ENCODE assay signal across 16 cellular contexts in genomic region chr18:42281851-42282250, GRCh38.
DNase-seq lines count a peak whose midpoint lies in the region; ATAC-seq and TF ChIP-seq lines count a peak whose summit lies in the region.
"Had no signal": no experiment of that assay in that cellular context is flagged by ENCODE, and none has a peak within 500 bp of the region (broad histone marks: within the 10 kb centered on the region; RNA-seq: fewer than 3 reads in every experiment).

No MANE protein-coding gene starts in this region.

- no peak for TF ChIP-seq EP300 in neural cell (conservative IDR thresholded peaks at IDR 0.05; ENCODE audit: poor library complexity, severe bottlenecking)

- no peak for TF ChIP-seq CTCF in neural cell (IDR thresholded peaks at IDR 0.05; ENCODE audit: poor library complexity, severe bottlenecking)
- no peak for TF ChIP-seq CTCF in activated CD8-positive, alpha-beta T cell treated with anti-CD3 and anti-CD28 coated beads for 36 hours (IDR thresholded peaks at IDR 0.05)

- H3K9me3 ChIP-seq in SK-N-MC (ENCODE audit: low read depth, low read length) (no peaks in the 10 kb centered on the region), neural cell (ENCODE audit: low read length) (no peaks in the 10 kb centered on the region)
- H3K9me3 ChIP-seq: HAP-1 had no signal

- H3K27ac ChIP-seq in SK-N-MC (peak overlapping the region; percentile 79), neural cell (ENCODE audit: low read length) (no peak overlapping the region)

- H3F3A ChIP-seq in neural cell (ENCODE audit: insufficient read depth, low read length, poor library complexity, severe bottlenecking) = no peaks in the 10 kb centered on the region

- H2AFZ ChIP-seq in neural cell (ENCODE audit: low read depth, low read length) = no peak overlapping the region

- no peaks in the 10 kb centered on the region for H3K36me3 Mint-ChIP-seq in activated CD8-positive, alpha-beta T cell treated with anti-CD3 and anti-CD28 coated beads for 36 hours (ENCODE audit: low read depth)
- H3K36me3 Mint-ChIP-seq: CD14-positive monocyte; CD4-positive, alpha-beta memory T cell had no signal

- H3K4me2 ChIP-seq in neural cell (ENCODE audit: low read length) = no peak overlapping the region

- no peaks in the 10 kb centered on the region for H4K20me1 ChIP-seq in neural cell (ENCODE audit: insufficient read depth)

- no peaks in the 10 kb centered on the region for H3K9me2 ChIP-seq in neural cell (ENCODE audit: insufficient read depth, low read length)

- POLR2A ChIA-PET in activated CD8-positive, alpha-beta T cell treated with anti-CD3 and anti-CD28 coated beads for 36 hours (lab: Charles Lee) = no interaction called here

- H3K4me1 Mint-ChIP-seq in activated CD8-positive, alpha-beta T cell treated with anti-CD3 and anti-CD28 coated beads for 36 hours (ENCODE audit: low read depth) = no peaks in the 10 kb centered on the region
- H3K4me1 Mint-ChIP-seq: CD14-positive monocyte; CD4-positive, alpha-beta memory T cell had no signal

- no peak overlapping the region for H3K27ac Mint-ChIP-seq in activated CD8-positive, alpha-beta T cell treated with anti-CD3 and anti-CD28 coated beads for 36 hours
- H3K27ac Mint-ChIP-seq: CD14-positive monocyte; CD4-positive, alpha-beta memory T cell had no signal

- H3K27me3 Mint-ChIP-seq in activated CD8-positive, alpha-beta T cell treated with anti-CD3 and anti-CD28 coated beads for 36 hours = no peaks in the 10 kb centered on the region
- H3K27me3 Mint-ChIP-seq: CD4-positive, alpha-beta memory T cell had no signal

- intact Hi-C loops in activated CD8-positive, alpha-beta T cell treated with anti-CD3 and anti-CD28 coated beads for 36 hours (cut with micrococcal nuclease) = no loop called here

- H3K27me3 ChIP-seq in neural cell (ENCODE audit: insufficient read depth, low read depth, low read length) = no peaks in the 10 kb centered on the region

- no peak for TF ChIP-seq RAD21 in neural cell (conservative IDR thresholded peaks at IDR 0.05)

- no peak overlapping the region for H3K4me3 ChIP-seq in SK-N-MC
- H3K4me3 ChIP-seq in neural cell (ENCODE audit: low read length) = no peak overlapping the region
- H3K4me3 ChIP-seq: HAP-1 had no signal

- CTCF ChIA-PET in activated CD8-positive, alpha-beta T cell treated with anti-CD3 and anti-CD28 coated beads for 36 hours (lab: Charles Lee) = interaction anchor here (1.0 to 1.8 kb wide), 3 partner anchors 8 to 168 kb away, joined by 3 to 8 read pairs (median 4); no protein-coding TSS in a partner anchor

- DNase-seq in SK-N-MC (ENCODE audit: low read depth, low spot score) = no peak
- no peak for DNase-seq in activated CD8-positive, alpha-beta memory T cell treated with anti-CD3 and anti-CD28 coated beads, Interleukin-2, amount 50 U/mL, for 48 hours
- DNase-seq in activated CD8-positive, alpha-beta T cell treated with anti-CD3 and anti-CD28 coated beads for 36 hours = no peak
- DNase-seq in NK-92 (lab: John Stamatoyannopoulos, UW; ENCODE audit: unreplicated experiment) = no peak
- DNase-seq: AML-193; Calu3; CD4-positive, alpha-beta memory T cell; DMS 273 treated with DMSO at 0.1 percent for 48 hours; DMS53; DND-41; EL; KG1 had no signal

- peak; percentile 43 for ATAC-seq in GM18907 (IDR thresholded peaks at IDR 0.05; ENCODE audit: unreplicated experiment)
- no peak for ATAC-seq in activated CD8-positive, alpha-beta T cell treated with anti-CD3 and anti-CD28 coated beads for 36 hours

- H3K4me3 Mint-ChIP-seq in activated CD8-positive, alpha-beta T cell treated with anti-CD3 and anti-CD28 coated beads for 36 hours = no peak overlapping the region
- H3K4me3 Mint-ChIP-seq: CD14-positive monocyte; CD4-positive, alpha-beta memory T cell had no signal

- H3K9me3 Mint-ChIP-seq in activated CD8-positive, alpha-beta T cell treated with anti-CD3 and anti-CD28 coated beads for 36 hours = no peaks in the 10 kb centered on the region
- H3K9me3 Mint-ChIP-seq: CD4-positive, alpha-beta memory T cell had no signal

- H3K36me3 ChIP-seq in SK-N-MC (ENCODE audit: insufficient read depth, low read length) (no peaks in the 10 kb centered on the region), neural cell (ENCODE audit: insufficient read depth, low read length) (no peaks in the 10 kb centered on the region)
- H3K36me3 ChIP-seq: HAP-1 had no signal

- H3K79me2 ChIP-seq in neural cell (replicated peaks; ENCODE audit: insufficient read depth, low read length) = no peaks in the 10 kb centered on the region

- H3K9ac ChIP-seq in SK-N-MC (ENCODE audit: insufficient read length) = no peak overlapping the region
- H3K9ac ChIP-seq in neural cell (ENCODE audit: low read length) = no peak overlapping the region

TF ChIP-seq in neural cell, 6 proteins besides CTCF, POLR2A, EP300 and RAD21:
- TF ChIP-seq EZH2 (IDR thresholded peaks at IDR 0.05; ENCODE audit: borderline replicate concordance, insufficient read depth, low read length, poor library complexity, severe bottlenecking) = no peak
- peak; percentile 57 for TF ChIP-seq POLR2AphosphoS5 (IDR thresholded peaks at IDR 0.05)
- no peak for TF ChIP-seq TAF1 (IDR thresholded peaks at IDR 0.05; ENCODE audit: low read depth)
- TF ChIP-seq SMC3 (conservative IDR thresholded peaks at IDR 0.05; ENCODE audit: poor library complexity) = no peak
- no peak for TF ChIP-seq REST (IDR thresholded peaks at IDR 0.05; ENCODE audit: borderline replicate concordance)
- no peak for TF ChIP-seq MXI1 (conservative IDR thresholded peaks at IDR 0.05; ENCODE audit: poor library complexity, severe bottlenecking)
